Comparison of ENCODE assay signal across 28 cellular contexts in genomic region chr9:22073349-22073748, GRCh38.
DNase-seq lines count a peak whose midpoint lies in the region; ATAC-seq, FAIRE-seq and TF ChIP-seq lines count a peak whose summit lies in the region.
"Had no signal": no experiment of that assay in that cellular context is flagged by ENCODE, and none has a peak within 500 bp of the region (broad histone marks: within the 10 kb centered on the region; RNA-seq: fewer than 3 reads in every experiment).

No MANE protein-coding gene starts in this region.

- CTCF ChIA-PET in CD4-positive, alpha-beta memory T cell (lab: Charles Lee; ENCODE audit: partially characterized antibody): interaction anchor here (0.9 kb wide), 1 partner anchor 8 kb away, joined by 3 read pairs; no protein-coding TSS in a partner anchor
- CTCF ChIA-PET in GM12878 (lab: Yijun Ruan, JAX): no interaction called here

- ATAC-seq in GM12878 (no peak), HG02763 (IDR thresholded peaks at IDR 0.05; ENCODE audit: unreplicated experiment) (no peak)
- ATAC-seq: effector memory CD8-positive, alpha-beta T cell; GM23338; left cardiac atrium; mucosa of descending colon; WTC11 had no signal

- no peak for FAIRE-seq in GM12878 (lab: Jason Lieb, UNC)
- FAIRE-seq: D721Med, GM19239 had no signal

- no peaks in the 10 kb centered on the region for H3K79me2 ChIP-seq in GM12878 (ENCODE audit: control insufficient read depth, insufficient read depth, low read length)

- H3K9ac ChIP-seq in GM12878 (ENCODE audit: control insufficient read depth, insufficient read depth, low read length): no peak overlapping the region

- TF ChIP-seq EP300 in GM12878 (IDR thresholded peaks at IDR 0.05; ENCODE audit: borderline replicate concordance in 1 of 2, control insufficient read depth in 1 of 2, low read depth in 2 of 2, low read length in 2 of 2): no peak

- no peak overlapping the region for H3K4me3 ChIP-seq in CD4-positive, alpha-beta memory T cell (ENCODE audit: low read length in 2 of 2)
- no peak overlapping the region for H3K4me3 ChIP-seq in GM12878
- H3K4me3 ChIP-seq in uterus: no peak overlapping the region
- H3K4me3 ChIP-seq: coronary artery, GM23338, lung, mucosa of descending colon, Peyer's patch had no signal

- peak; percentile 77 for DNase-seq in activated CD4-positive, alpha-beta T cell treated with anti-CD3 and anti-CD28 coated beads, Interleukin-2, amount 10 ng/mL, durations not matched to agents 24 days and 14 days
- no peak for DNase-seq in activated CD4-positive, alpha-beta T cell treated with anti-CD3 and anti-CD28 coated beads for 4 hours
- DNase-seq in CD4-positive, alpha-beta memory T cell: peak in 1 of 5 donors; percentile 10
- no peak for DNase-seq in GM12878 (ENCODE audit: low read depth, low spot score)
- no peak for DNase-seq in uterus
- no peak for DNase-seq in NCI-H2081 treated with DMSO at 0.1 percent for 48 hours (lab: John Stamatoyannopoulos, UW)
- DNase-seq: caudate nucleus; effector memory CD8-positive, alpha-beta T cell; hippocampal formation; left cardiac atrium; mucosa of descending colon; NCI-H1048; NCI-H446; NCI-H748 treated with DMSO at 0.1 percent for 48 hours; Peyer's patch; SHP77; stimulated activated CD4-positive, alpha-beta T cell treated with anti-CD3 and anti-CD28 coated beads, Interleukin-4, amount 100 ng/mL, for 24 hours had no signal

- no peak overlapping the region for H3K4me2 ChIP-seq in GM12878 (ENCODE audit: control insufficient read depth, insufficient read depth)
- H3K4me2 ChIP-seq: GM23338 had no signal

- H3K36me3 ChIP-seq in CD4-positive, alpha-beta memory T cell (ENCODE audit: insufficient read depth, low read length): no peaks in the 10 kb centered on the region
- H3K36me3 ChIP-seq in GM12878 (ENCODE audit: control insufficient read depth in 2 of 2, insufficient read depth in 2 of 2, low read length in 1 of 2) (no peaks in the 10 kb centered on the region), uterus (no peaks in the 10 kb centered on the region)
- H3K36me3 ChIP-seq: Peyer's patch had no signal

- peaks cover 46% of the 10 kb centered on the region for H3K4me1 ChIP-seq in CD4-positive, alpha-beta memory T cell (ENCODE audit: insufficient read depth, low read length)
- no peaks in the 10 kb centered on the region for H3K4me1 ChIP-seq in GM12878 (ENCODE audit: control insufficient read depth, insufficient read depth, low read length)
- no peaks in the 10 kb centered on the region for H3K4me1 ChIP-seq in uterus
- H3K4me1 ChIP-seq: Peyer's patch had no signal

- TF ChIP-seq CTCF in GM12878 (IDR thresholded peaks at IDR 0.05 in 2 of 3, conservative IDR thresholded peaks at IDR 0.05 in 1 of 3; ENCODE audit: control insufficient read depth in 2 of 3, extremely low read depth in 1 of 3, insufficient read depth in 1 of 3, low read depth in 3 of 3, low read length in 3 of 3) (no peak), uterus (IDR thresholded peaks at IDR 0.05) (no peak)

- no peak for TF ChIP-seq RAD21 in GM12878 (IDR thresholded peaks at IDR 0.05; ENCODE audit: insufficient read depth, low read depth, low read length)

- H4K20me1 ChIP-seq in GM12878 (ENCODE audit: control insufficient read depth, insufficient read depth): no peaks in the 10 kb centered on the region

- H2AFZ ChIP-seq in GM12878 (ENCODE audit: control insufficient read depth, low read depth, low read length): no peak overlapping the region
- H2AFZ ChIP-seq: GM23338 had no signal

- H3K27me3 Mint-ChIP-seq in activated CD4-positive, alpha-beta T cell treated with anti-CD3 and anti-CD28 coated beads, Interleukin-2, amount 10 ng/mL, durations not matched to agents 24 days and 14 days: peaks cover 36% of the 10 kb centered on the region
- H3K27me3 Mint-ChIP-seq in CD4-positive, alpha-beta memory T cell: peaks cover 0 to 2% of the 10 kb centered on the region in 2 donors
- peaks cover 35% of the 10 kb centered on the region for H3K27me3 Mint-ChIP-seq in T-helper 1 cell treated with Interleukin-12 subunit alpha and Interleukin-12 subunit beta and Interleukin-4 antibody, amounts not matched to agents 30 μg/mL and 1 μg/mL, for 36 hours (ENCODE audit: low read depth)
- H3K27me3 Mint-ChIP-seq: effector memory CD8-positive, alpha-beta T cell; IgD-negative memory B cell; type B pancreatic cell had no signal

- H3K4me3 Mint-ChIP-seq in activated CD4-positive, alpha-beta T cell treated with anti-CD3 and anti-CD28 coated beads, Interleukin-2, amount 10 ng/mL, durations not matched to agents 24 days and 14 days: peak overlapping the region; percentile 16
- H3K4me3 Mint-ChIP-seq in CD4-positive, alpha-beta memory T cell: peak overlapping the region in 5 of 8 donors; percentile 4 to 60 (median 32)
- peak overlapping the region; percentile 51 for H3K4me3 Mint-ChIP-seq in T-helper 1 cell treated with Interleukin-12 subunit alpha and Interleukin-12 subunit beta and Interleukin-4 antibody, amounts not matched to agents 30 μg/mL and 1 μg/mL, for 36 hours
- H3K4me3 Mint-ChIP-seq: effector memory CD8-positive, alpha-beta T cell; GM23338; IgD-negative memory B cell; nephron; type B pancreatic cell; WTC11 had no signal

- peak overlapping the region; percentile 51 for H3K27ac Mint-ChIP-seq in activated CD4-positive, alpha-beta T cell treated with anti-CD3 and anti-CD28 coated beads, Interleukin-2, amount 10 ng/mL, durations not matched to agents 24 days and 14 days
- H3K27ac Mint-ChIP-seq in CD4-positive, alpha-beta memory T cell: peak overlapping the region in 2 of 7 donors; percentile 5 to 58
- H3K27ac Mint-ChIP-seq in T-helper 1 cell treated with Interleukin-12 subunit alpha and Interleukin-12 subunit beta and Interleukin-4 antibody, amounts not matched to agents 30 μg/mL and 1 μg/mL, for 36 hours: peak overlapping the region; percentile 61
- H3K27ac Mint-ChIP-seq: effector memory CD8-positive, alpha-beta T cell; GM23338; IgD-negative memory B cell; nephron; type B pancreatic cell; WTC11 had no signal

- POLR2A ChIA-PET in CD4-positive, alpha-beta memory T cell (lab: Charles Lee; ENCODE audit: partially characterized antibody): no interaction called here
- POLR2A ChIA-PET in GM12878 (lab: Charles Lee): no interaction called here

- H3K9me3 ChIP-seq in CD4-positive, alpha-beta memory T cell (ENCODE audit: control insufficient read depth in 1 of 2, low read length in 2 of 2): no peaks in the 10 kb centered on the region
- H3K9me3 ChIP-seq in GM12878 (replicated peaks; ENCODE audit: control insufficient read depth, insufficient read depth, low read length) (no peaks in the 10 kb centered on the region), uterus (no peaks in the 10 kb centered on the region)
- H3K9me3 ChIP-seq: mucosa of descending colon, Peyer's patch had no signal

- WGBS in GM12878 (ENCODE audit: insufficient coverage, insufficient replicate concordance, low lambda C conversion rate, missing lambda C conversion rate): 23% methylated on average over 1 of the region's 1 CpG

- H3K4me1 Mint-ChIP-seq in activated CD4-positive, alpha-beta T cell treated with anti-CD3 and anti-CD28 coated beads, Interleukin-2, amount 10 ng/mL, durations not matched to agents 24 days and 14 days: peaks cover 46% of the 10 kb centered on the region
- peaks cover 20 to 44% (median 27%) of the 10 kb centered on the region in 4 donors for H3K4me1 Mint-ChIP-seq in CD4-positive, alpha-beta memory T cell
- peaks cover 56% of the 10 kb centered on the region for H3K4me1 Mint-ChIP-seq in T-helper 1 cell treated with Interleukin-12 subunit alpha and Interleukin-12 subunit beta and Interleukin-4 antibody, amounts not matched to agents 30 μg/mL and 1 μg/mL, for 36 hours (ENCODE audit: low read depth)
- H3K4me1 Mint-ChIP-seq: nephron had no signal

- no peak overlapping the region for H3K27ac ChIP-seq in CD4-positive, alpha-beta memory T cell (ENCODE audit: low read depth, low read length)
- H3K27ac ChIP-seq in GM12878 (ENCODE audit: control insufficient read depth, insufficient read depth) (no peak overlapping the region), uterus (no peak overlapping the region)
- H3K27ac ChIP-seq: coronary artery, Peyer's patch had no signal

- intact Hi-C loops in activated CD4-positive, alpha-beta T cell treated with anti-CD3 and anti-CD28 coated beads, Interleukin-2, amount 10 ng/mL, durations not matched to agents 24 days and 14 days (cut with micrococcal nuclease): loop anchor here (1.0 kb wide), 1 partner anchor 21 kb away; no protein-coding TSS in a partner anchor
- intact Hi-C loops in CD4-positive, alpha-beta memory T cell (cut with micrococcal nuclease): no loop called here
- intact Hi-C loops in GM12878 (cut with micrococcal nuclease; ENCODE audit: unreplicated experiment) (no loop called here), uterus (cut with DNase I; ENCODE audit: low total_unique reads) (no loop called here)

- no peaks in the 10 kb centered on the region for H3K27me3 ChIP-seq in CD4-positive, alpha-beta memory T cell (ENCODE audit: insufficient read depth, low read length)
- H3K27me3 ChIP-seq in GM12878 (replicated peaks in 1 of 2; ENCODE audit: control insufficient read depth in 2 of 2, insufficient read depth in 2 of 2, low read length in 1 of 2) (no peaks in the 10 kb centered on the region), uterus (no peaks in the 10 kb centered on the region)
- H3K27me3 ChIP-seq: Peyer's patch had no signal

- no peak for TF ChIP-seq POLR2A in GM12878 (IDR thresholded peaks at IDR 0.05; ENCODE audit: low read depth, low read length)
- TF ChIP-seq POLR2A in uterus (IDR thresholded peaks at IDR 0.05): no peak

- peaks cover 10% of the 10 kb centered on the region for H3K9me3 Mint-ChIP-seq in activated CD4-positive, alpha-beta T cell treated with anti-CD3 and anti-CD28 coated beads, Interleukin-2, amount 10 ng/mL, durations not matched to agents 24 days and 14 days
- no peaks in the 10 kb centered on the region for H3K9me3 Mint-ChIP-seq in CD4-positive, alpha-beta memory T cell
- H3K9me3 Mint-ChIP-seq in T-helper 1 cell treated with Interleukin-12 subunit alpha and Interleukin-12 subunit beta and Interleukin-4 antibody, amounts not matched to agents 30 μg/mL and 1 μg/mL, for 36 hours: peaks cover 15% of the 10 kb centered on the region
- H3K9me3 Mint-ChIP-seq: effector memory CD8-positive, alpha-beta T cell; GM23338; IgD-negative memory B cell; nephron; type B pancreatic cell; WTC11 had no signal

- RAD21 ChIA-PET in GM12878 (lab: Charles Lee; ENCODE audit: unreplicated experiment): no interaction called here

- peaks cover 13% of the 10 kb centered on the region for H3K36me3 Mint-ChIP-seq in activated CD4-positive, alpha-beta T cell treated with anti-CD3 and anti-CD28 coated beads, Interleukin-2, amount 10 ng/mL, durations not matched to agents 24 days and 14 days (ENCODE audit: low read depth)
- no peaks in the 10 kb centered on the region for H3K36me3 Mint-ChIP-seq in CD4-positive, alpha-beta memory T cell
- H3K36me3 Mint-ChIP-seq in T-helper 1 cell treated with Interleukin-12 subunit alpha and Interleukin-12 subunit beta and Interleukin-4 antibody, amounts not matched to agents 30 μg/mL and 1 μg/mL, for 36 hours (ENCODE audit: low read depth): peaks cover 29% of the 10 kb centered on the region
- H3K36me3 Mint-ChIP-seq: type B pancreatic cell, WTC11 had no signal

- BruUV-seq in GM12878 (replicated peaks; lab: Mats Ljungman, UMichigan): no TSS peak

- SMC1A ChIA-PET in GM12878 (lab: Charles Lee; ENCODE audit: uncharacterized antibody, unreplicated experiment): no interaction called here

- in situ Hi-C loops in GM12878 (cut with MboI): no loop called here
